Comparison of ENCODE assay signal across 9 cellular contexts in genomic region chr16:88264641-88265285, GRCh38.
DNase-seq lines count a peak whose midpoint lies in the region; ATAC-seq, FAIRE-seq and TF ChIP-seq lines count a peak whose summit lies in the region.
"Had no signal": no experiment of that assay in that cellular context is flagged by ENCODE, and none has a peak within 500 bp of the region (broad histone marks: within the 10 kb centered on the region; RNA-seq: fewer than 3 reads in every experiment).

No MANE protein-coding gene starts in this region.

- no peak overlapping the region for H3K27ac ChIP-seq in SJSA1
- peak overlapping the region in 1 of 2 donors; percentile 2 for H3K27ac ChIP-seq in ascending aorta
- peak overlapping the region in 1 of 2 donors; percentile 52 for H3K27ac ChIP-seq in right atrium auricular region
- peak overlapping the region in 3 of 4 donors; percentile 34 to 63 (median 44) for H3K27ac ChIP-seq in gastrocnemius medialis

- intact Hi-C loops in ascending aorta (cut with DNase I) = no loop called here
- intact Hi-C loops in gastrocnemius medialis (cut with DNase I; ENCODE audit: low total_unique reads) = loop anchor here (5.0 kb wide), 2 partner anchors 43 to 128 kb away; no protein-coding TSS in a partner anchor

- H3K36me3 ChIP-seq in SJSA1 (no peaks in the 10 kb centered on the region), ascending aorta (no peaks in the 10 kb centered on the region), right atrium auricular region (no peaks in the 10 kb centered on the region), gastrocnemius medialis (no peaks in the 10 kb centered on the region)

- in situ Hi-C loops in gastrocnemius medialis (cut with MboI; ENCODE audit: low sequenced_read_pairs in 4 of 4) = no loop called here

- ATAC-seq in HG02938 (IDR thresholded peaks at IDR 0.05; ENCODE audit: unreplicated experiment) (peak; percentile 57), gastrocnemius medialis (peak; percentile 88 to 92)

- H3K4me1 ChIP-seq in SJSA1 (replicated peaks) (peaks cover 15% of the 10 kb centered on the region), ascending aorta (peaks cover 6 to 16% of the 10 kb centered on the region in 2 donors), right atrium auricular region (peaks cover 0 to 32% of the 10 kb centered on the region in 2 donors), gastrocnemius medialis (peaks cover 4 to 26% of the 10 kb centered on the region in 2 donors)

- H3K4me3 ChIP-seq in SJSA1 = no peak overlapping the region
- peak overlapping the region; percentile 16 to 29 for H3K4me3 ChIP-seq in ascending aorta
- peak overlapping the region in 1 of 2 donors; percentile 31 for H3K4me3 ChIP-seq in right atrium auricular region
- peak overlapping the region in 1 of 4 donors; percentile 21 for H3K4me3 ChIP-seq in gastrocnemius medialis

- TF ChIP-seq CTCF in ascending aorta (IDR thresholded peaks at IDR 0.05) (no peak), right atrium auricular region (IDR thresholded peaks at IDR 0.05) (no peak), gastrocnemius medialis (IDR thresholded peaks at IDR 0.05 in 4 of 5, conservative IDR thresholded peaks at IDR 0.05 in 1 of 5) (no peak)

- TF ChIP-seq POLR2A in GM12892 (IDR thresholded peaks at IDR 0.05; ENCODE audit: low read depth, low read length) = no peak
- no peak for TF ChIP-seq POLR2A in gastrocnemius medialis (IDR thresholded peaks at IDR 0.05)

- FAIRE-seq in GM12892 (lab: Jason Lieb, UNC) = peak; percentile 5
- FAIRE-seq: TTC549 had no signal

- H3K27me3 ChIP-seq in SJSA1 (replicated peaks) (no peaks in the 10 kb centered on the region), ascending aorta (no peaks in the 10 kb centered on the region), right atrium auricular region (no peaks in the 10 kb centered on the region), gastrocnemius medialis (no peaks in the 10 kb centered on the region)

- H3K9me3 ChIP-seq in SJSA1 (replicated peaks) = no peaks in the 10 kb centered on the region
- H3K9me3 ChIP-seq in ascending aorta = no peaks in the 10 kb centered on the region
- no peaks in the 10 kb centered on the region for H3K9me3 ChIP-seq in right atrium auricular region
- no peaks in the 10 kb centered on the region for H3K9me3 ChIP-seq in gastrocnemius medialis

- DNase-seq in GM12892 (ENCODE audit: insufficient read length) = no peak
- peak; percentile 92 to 97 for DNase-seq in SJSA1 (ENCODE audit: low read depth in 1 of 2, low spot score in 2 of 2)
- DNase-seq in ascending aorta (ENCODE audit: low spot score in 2 of 2) = peak; percentile 87 to 98
- DNase-seq in right atrium auricular region (ENCODE audit: low spot score) = peak; percentile 99
- DNase-seq in gastrocnemius medialis = peak; percentile 96 to 99
- DNase-seq in D341Med (ENCODE audit: low spot score) = no peak
- DNase-seq in DMS114 treated with DMSO at 0.1 percent for 48 hours (lab: John Stamatoyannopoulos, UW; ENCODE audit: unreplicated experiment) = no peak

Comparison
In these comparisons a context has a peak if more than half of its experiments do, and no peak if none do; other contexts are left out.
1. DNase-seq: peak in SJSA1 (2 of 2), ascending aorta (2 of 2), right atrium auricular region (single experiment) and gastrocnemius medialis (2 of 2); none in GM12892 (single experiment), D341Med (single experiment) and DMS114 treated with DMSO at 0.1 percent for 48 hours (single experiment).